Comparison of ENCODE assay signal across 27 cellular contexts in genomic region chr19:28416245-28416644, GRCh38.
"Had no signal": no experiment of that assay in that cellular context is flagged by ENCODE, and none has a peak within 500 bp of the region (broad histone marks: within the 10 kb centered on the region; RNA-seq: fewer than 3 reads in every experiment).

No MANE protein-coding gene starts in this region.

- FAIRE-seq: urothelium cell line had no signal

- DNase-seq: stimulated activated CD4-positive, alpha-beta T cell treated with anti-CD3 and anti-CD28 coated beads, Interleukin-2, amount 100 ng/mL, for 48 hours; stimulated activated CD4-positive, alpha-beta T cell treated with anti-CD3 and anti-CD28 coated beads, Interleukin-4, amount 100 ng/mL, for 1 hour; stimulated activated CD4-positive, alpha-beta T cell treated with anti-CD3 and anti-CD28 coated beads, Interleukin-4, amount 100 ng/mL, for 24 hours; stimulated activated CD4-positive, alpha-beta T cell treated with anti-CD3 and anti-CD28 coated beads, Interleukin-4, amount 100 ng/mL, for 4 hours; stimulated activated CD8-positive, alpha-beta memory T cell treated with anti-CD3 and anti-CD28 coated beads, Interleukin-4, amount 100 ng/mL, for 48 hours; stimulated activated naive B cell treated with anti-CD40 and anti-IgM and Interleukin-4, amounts not matched to agents 10 μg/mL and 1 μg/mL and 100 μg/mL, for 72 hours; stimulated activated naive CD4-positive, alpha-beta T cell; stimulated activated naive CD4-positive, alpha-beta T cell treated with Interleukin-2 at 50 U/mL for 16 hours; stimulated activated naive CD8-positive, alpha-beta T cell treated with anti-CD3 and anti-CD28 coated beads, Interleukin-15, amount 100 ng/mL, for 72 hours; stimulated activated naive CD8-positive, alpha-beta T cell treated with anti-CD3 and anti-CD28 coated beads, Interleukin-15, Interleukin-2, amounts not matched to agents 100 U/mL and 50 U/mL, for 24 hours; stomach; substantia nigra; testis; thyroid gland; tibial artery; transverse colon; trophoblast cell; upper lobe of left lung; upper lobe of right lung; uterus had no signal

- H3K4me3 ChIP-seq: stomach, suprapubic skin, testis, thoracic aorta, thyroid gland, tibial artery, tibial nerve, transverse colon, upper lobe of left lung, upper lobe of right lung, uterus, vagina had no signal

- H3K9me3 ChIP-seq: suprapubic skin, testis, thoracic aorta, thyroid gland, tibial nerve, transverse colon, upper lobe of left lung, upper lobe of right lung, uterus, vagina had no signal

- H3K4me1 ChIP-seq: stomach, suprapubic skin, testis, thyroid gland, tibial artery, tibial nerve, transverse colon, upper lobe of left lung, upper lobe of right lung, uterus, vagina had no signal

- H3K36me3 ChIP-seq: stomach, suprapubic skin, thoracic aorta, thyroid gland, tibial artery, tibial nerve, transverse colon, upper lobe of left lung, upper lobe of right lung, uterus, vagina had no signal

- H3K27ac ChIP-seq: stomach, suprapubic skin, testis, thoracic aorta, thyroid gland, tibial artery, tibial nerve, transverse colon, upper lobe of left lung, upper lobe of right lung, uterus, vagina had no signal

- ATAC-seq: stimulated activated effector memory CD8-positive, alpha-beta T cell treated with anti-CD3 and anti-CD28 coated beads, Interleukin-12 subunit alpha, Interleukin-12 subunit beta, amount 100 ng/mL, for 72 hours; stimulated activated memory B cell treated with anti-CD40 and anti-IgM and Interleukin-4, amounts not matched to agents 10 μg/mL and 1 μg/mL and 100 μg/mL, for 72 hours; stimulated activated naive B cell treated with anti-CD40 and anti-IgM and Interleukin-4, amounts not matched to agents 10 μg/mL and 1 μg/mL and 100 μg/mL, for 72 hours; stimulated activated naive CD8-positive, alpha-beta T cell treated with anti-CD3 and anti-CD28 coated beads, Interleukin-15, amount 100 ng/mL, for 72 hours; stimulated activated naive CD8-positive, alpha-beta T cell treated with anti-CD3 and anti-CD28 coated beads, Interleukin-15, Interleukin-2, amounts not matched to agents 100 U/mL and 50 U/mL, for 24 hours; upper lobe of right lung had no signal
